Comparison of ENCODE assay signal across 2 cellular contexts in the genomic region with DNA sequence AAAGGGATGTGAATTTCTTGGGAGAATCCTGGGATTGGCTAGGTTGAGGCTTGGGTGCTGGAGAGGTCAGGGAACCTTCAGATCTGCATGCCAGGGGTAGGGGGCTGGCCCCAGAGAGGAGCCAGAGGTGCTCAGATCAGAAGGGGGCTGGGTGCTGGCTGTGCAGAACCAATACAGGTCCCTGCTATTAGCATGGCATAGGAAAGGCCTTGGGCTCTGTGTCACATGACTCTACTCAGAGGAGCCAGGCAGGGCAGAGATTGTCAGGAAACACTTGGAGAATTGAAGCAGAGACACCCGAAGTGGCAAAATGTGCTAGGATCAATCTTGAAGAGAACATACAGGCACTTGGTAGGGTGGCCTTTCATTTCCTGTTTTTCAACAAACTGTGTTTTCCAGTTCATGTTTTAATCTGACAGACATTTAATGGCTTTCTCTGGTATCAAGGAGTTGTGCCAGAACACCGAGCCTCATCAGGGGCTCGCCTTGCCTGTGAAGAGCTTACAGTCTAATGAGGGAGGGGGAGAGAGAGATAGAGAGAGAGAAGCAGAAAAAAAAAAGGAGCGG.
TF ChIP-seq lines count a peak whose summit lies in the region.

No MANE protein-coding gene starts in this region.

TF ChIP-seq in IMR-90, 13 proteins besides CTCF, POLR2A, EP300 and RAD21:
- TF ChIP-seq NFE2L2 (IDR thresholded peaks at IDR 0.05; ENCODE audit: low read depth, low read length), result no peak
- TF ChIP-seq, protein P1, sequence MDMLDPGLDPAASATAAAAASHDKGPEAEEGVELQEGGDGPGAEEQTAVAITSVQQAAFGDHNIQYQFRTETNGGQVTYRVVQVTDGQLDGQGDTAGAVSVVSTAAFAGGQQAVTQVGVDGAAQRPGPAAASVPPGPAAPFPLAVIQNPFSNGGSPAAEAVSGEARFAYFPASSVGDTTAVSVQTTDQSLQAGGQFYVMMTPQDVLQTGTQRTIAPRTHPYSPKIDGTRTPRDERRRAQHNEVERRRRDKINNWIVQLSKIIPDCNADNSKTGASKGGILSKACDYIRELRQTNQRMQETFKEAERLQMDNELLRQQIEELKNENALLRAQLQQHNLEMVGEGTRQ (IDR thresholded peaks at IDR 0.05; ENCODE audit: low read depth, low read length), result no peak
- TF ChIP-seq MXI1 (IDR thresholded peaks at IDR 0.05; ENCODE audit: borderline replicate concordance, low read depth, low read length), result no peak
- TF ChIP-seq BHLHE40 (IDR thresholded peaks at IDR 0.05; ENCODE audit: low read depth, low read length), result no peak
- no peak for TF ChIP-seq CEBPB (IDR thresholded peaks at IDR 0.05; ENCODE audit: low read depth, low read length)
- no peak for TF ChIP-seq FOS (IDR thresholded peaks at IDR 0.05; ENCODE audit: low read depth, low read length)
- TF ChIP-seq MAFK (IDR thresholded peaks at IDR 0.05; ENCODE audit: low read depth, low read length), result no peak
- TF ChIP-seq CHD1 (IDR thresholded peaks at IDR 0.05; ENCODE audit: low read depth, low read length), result no peak
- no peak for TF ChIP-seq MAZ (IDR thresholded peaks at IDR 0.05; ENCODE audit: borderline replicate concordance, low read depth, low read length)
- TF ChIP-seq, protein P2, sequence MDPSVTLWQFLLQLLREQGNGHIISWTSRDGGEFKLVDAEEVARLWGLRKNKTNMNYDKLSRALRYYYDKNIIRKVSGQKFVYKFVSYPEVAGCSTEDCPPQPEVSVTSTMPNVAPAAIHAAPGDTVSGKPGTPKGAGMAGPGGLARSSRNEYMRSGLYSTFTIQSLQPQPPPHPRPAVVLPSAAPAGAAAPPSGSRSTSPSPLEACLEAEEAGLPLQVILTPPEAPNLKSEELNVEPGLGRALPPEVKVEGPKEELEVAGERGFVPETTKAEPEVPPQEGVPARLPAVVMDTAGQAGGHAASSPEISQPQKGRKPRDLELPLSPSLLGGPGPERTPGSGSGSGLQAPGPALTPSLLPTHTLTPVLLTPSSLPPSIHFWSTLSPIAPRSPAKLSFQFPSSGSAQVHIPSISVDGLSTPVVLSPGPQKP (IDR thresholded peaks at IDR 0.05; ENCODE audit: borderline replicate concordance, low read depth, low read length), result no peak
- no peak for TF ChIP-seq RFX5 (IDR thresholded peaks at IDR 0.05; ENCODE audit: low read depth, low read length)
- no peak for TF ChIP-seq RCOR1 (IDR thresholded peaks at IDR 0.05; ENCODE audit: insufficient replicate concordance, low read length)
- no peak for TF ChIP-seq SMC3 (IDR thresholded peaks at IDR 0.05; ENCODE audit: low read depth, low read length)

TF ChIP-seq in GM12878, 131 proteins besides CTCF, POLR2A, EP300 and RAD21:
- TF ChIP-seq FOXM1 (IDR thresholded peaks at IDR 0.05; ENCODE audit: low read depth, low read length) (no peak), SPI1 (IDR thresholded peaks at IDR 0.05; ENCODE audit: borderline replicate concordance, insufficient read depth, low read depth, low read length) (peak; percentile 65)
